8 cellular contexts compared by ENCODE assay signal in genomic region chr1:168469690-168470089, GRCh38.
DNase-seq lines count a peak whose midpoint lies in the region; ATAC-seq and TF ChIP-seq lines count a peak whose summit lies in the region.

No MANE protein-coding gene starts in this region.

- no peak for TF ChIP-seq CTCF in heart left ventricle (IDR thresholded peaks at IDR 0.05)

- intact Hi-C loops in heart left ventricle (cut with DNase I), result no loop called here

- H3K4me1 ChIP-seq in heart left ventricle, result peaks cover 0 to 60% (median 26%) of the 10 kb centered on the region in 12 donors

- H3K4me3 ChIP-seq in heart left ventricle, result no peak overlapping the region

- peak; percentile 55 to 95 (median 92) for ATAC-seq in heart left ventricle
- no peak for ATAC-seq in HG03025 (IDR thresholded peaks at IDR 0.05; ENCODE audit: low FRiP score, unreplicated experiment)
- no peak for ATAC-seq in HG02588 (IDR thresholded peaks at IDR 0.05; ENCODE audit: unreplicated experiment)

- peaks cover 0 to 7% (median 0%) of the 10 kb centered on the region in 12 donors for H3K9me3 ChIP-seq in heart left ventricle

- 35 to 59% (median 51%) methylated on average over 6 of the region's 6 CpGs for WGBS in heart left ventricle, 4 donors

- TF ChIP-seq POLR2A in heart left ventricle (IDR thresholded peaks at IDR 0.05), result no peak

- no peaks in the 10 kb centered on the region for H3K27me3 ChIP-seq in heart left ventricle

- H3K36me3 ChIP-seq in heart left ventricle, result no peaks in the 10 kb centered on the region

- DNase-seq in AG08396 (ENCODE audit: low spot score) (peak; percentile 39), KG1 (lab: John Stamatoyannopoulos, UW) (peak; percentile 68), heart left ventricle (peak; percentile 68 to 84 (median 79)), NCI-H2196 (lab: John Stamatoyannopoulos, UW; ENCODE audit: unreplicated experiment) (no peak)
- peak; percentile 42 for DNase-seq in activated CD8-positive, alpha-beta memory T cell treated with anti-CD3 and anti-CD28 coated beads, Interleukin-2, amount 50 U/mL, for 4 hours
- DNase-seq in stimulated activated CD4-positive, alpha-beta T cell treated with anti-CD3 and anti-CD28 coated beads, TNF-alpha, amount 100 ng/mL, for 48 hours (ENCODE audit: low read depth in 3 of 3), result peak in 2 of 3 donors; percentile 26 to 28

- peak overlapping the region in 8 of 12 donors; percentile 4 to 79 (median 44) for H3K27ac ChIP-seq in heart left ventricle

Comparison
In these comparisons a context has a peak if more than half of its experiments do, and no peak if none do; other contexts are left out.
1. ATAC-seq: peak in heart left ventricle (4 of 4); none in HG03025 (single experiment) and HG02588 (single experiment).